ENCODE assay signal across 1 cellular context in genomic region chr9:78278801-78279200, GRCh38.
TF ChIP-seq lines count a peak whose summit lies in the region.

No MANE protein-coding gene starts in this region.

TF ChIP-seq in HepG2, 621 proteins besides CTCF, POLR2A, EP300 and RAD21:
- no peak for TF ChIP-seq NFAT5 (CRISPR knock-in tag; IDR thresholded peaks at IDR 0.05)
- no peak for TF ChIP-seq HOMEZ (CRISPR knock-in tag; IDR thresholded peaks at IDR 0.05; ENCODE audit: low read depth)
- no peak for TF ChIP-seq HDAC2 (CRISPR knock-in tag; IDR thresholded peaks at IDR 0.05)
- TF ChIP-seq ZNF850 (CRISPR knock-in tag; conservative IDR thresholded peaks at IDR 0.05), result no peak
- no peak for TF ChIP-seq ZNF432 (CRISPR knock-in tag; IDR thresholded peaks at IDR 0.05; ENCODE audit: borderline replicate concordance)
- TF ChIP-seq ZNF180 (CRISPR knock-in tag; IDR thresholded peaks at IDR 0.05; ENCODE audit: borderline replicate concordance, low read depth), result no peak
- TF ChIP-seq KLF16 (CRISPR knock-in tag; IDR thresholded peaks at IDR 0.05), result 0 out of 4 replicates have a peak, but pooled peaks of 1 of the 2 experiments have one; percentile 1
- TF ChIP-seq ZNF792 (CRISPR knock-in tag; IDR thresholded peaks at IDR 0.05), result 0 out of 2 replicates have a peak, but pooled peaks have one; percentile 8
